ENCODE assay signal across 1 cellular context in genomic region chr16:23148513-23149266, GRCh38.
TF ChIP-seq lines count a peak whose summit lies in the region.

No MANE protein-coding gene starts in this region.

TF ChIP-seq in HepG2, 621 proteins besides CTCF, POLR2A, EP300 and RAD21 (continued from another document and continues in another):
- peak; percentile 92 for TF ChIP-seq YEATS4 (CRISPR knock-in tag; IDR thresholded peaks at IDR 0.05; ENCODE audit: borderline replicate concordance)
- TF ChIP-seq NR1H2 (CRISPR knock-in tag; IDR thresholded peaks at IDR 0.05; ENCODE audit: borderline replicate concordance, low read depth) = peak; percentile 66
- TF ChIP-seq, protein P1, sequence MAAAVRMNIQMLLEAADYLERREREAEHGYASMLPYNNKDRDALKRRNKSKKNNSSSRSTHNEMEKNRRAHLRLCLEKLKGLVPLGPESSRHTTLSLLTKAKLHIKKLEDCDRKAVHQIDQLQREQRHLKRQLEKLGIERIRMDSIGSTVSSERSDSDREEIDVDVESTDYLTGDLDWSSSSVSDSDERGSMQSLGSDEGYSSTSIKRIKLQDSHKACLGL (CRISPR knock-in tag; IDR thresholded peaks at IDR 0.05) = peak; percentile 92
- TF ChIP-seq, protein P2, sequence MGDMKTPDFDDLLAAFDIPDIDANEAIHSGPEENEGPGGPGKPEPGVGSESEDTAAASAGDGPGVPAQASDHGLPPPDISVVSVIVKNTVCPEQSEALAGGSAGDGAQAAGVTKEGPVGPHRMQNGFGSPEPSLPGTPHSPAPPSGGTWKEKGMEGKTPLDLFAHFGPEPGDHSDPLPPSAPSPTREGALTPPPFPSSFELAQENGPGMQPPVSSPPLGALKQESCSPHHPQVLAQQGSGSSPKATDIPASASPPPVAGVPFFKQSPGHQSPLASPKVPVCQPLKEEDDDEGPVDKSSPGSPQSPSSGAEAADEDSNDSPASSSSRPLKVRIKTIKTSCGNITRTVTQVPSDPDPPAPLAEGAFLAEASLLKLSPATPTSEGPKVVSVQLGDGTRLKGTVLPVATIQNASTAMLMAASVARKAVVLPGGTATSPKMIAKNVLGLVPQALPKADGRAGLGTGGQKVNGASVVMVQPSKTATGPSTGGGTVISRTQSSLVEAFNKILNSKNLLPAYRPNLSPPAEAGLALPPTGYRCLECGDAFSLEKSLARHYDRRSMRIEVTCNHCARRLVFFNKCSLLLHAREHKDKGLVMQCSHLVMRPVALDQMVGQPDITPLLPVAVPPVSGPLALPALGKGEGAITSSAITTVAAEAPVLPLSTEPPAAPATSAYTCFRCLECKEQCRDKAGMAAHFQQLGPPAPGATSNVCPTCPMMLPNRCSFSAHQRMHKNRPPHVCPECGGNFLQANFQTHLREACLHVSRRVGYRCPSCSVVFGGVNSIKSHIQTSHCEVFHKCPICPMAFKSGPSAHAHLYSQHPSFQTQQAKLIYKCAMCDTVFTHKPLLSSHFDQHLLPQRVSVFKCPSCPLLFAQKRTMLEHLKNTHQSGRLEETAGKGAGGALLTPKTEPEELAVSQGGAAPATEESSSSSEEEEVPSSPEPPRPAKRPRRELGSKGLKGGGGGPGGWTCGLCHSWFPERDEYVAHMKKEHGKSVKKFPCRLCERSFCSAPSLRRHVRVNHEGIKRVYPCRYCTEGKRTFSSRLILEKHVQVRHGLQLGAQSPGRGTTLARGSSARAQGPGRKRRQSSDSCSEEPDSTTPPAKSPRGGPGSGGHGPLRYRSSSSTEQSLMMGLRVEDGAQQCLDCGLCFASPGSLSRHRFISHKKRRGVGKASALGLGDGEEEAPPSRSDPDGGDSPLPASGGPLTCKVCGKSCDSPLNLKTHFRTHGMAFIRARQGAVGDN (CRISPR knock-in tag; IDR thresholded peaks at IDR 0.05) = peak; percentile 90
- TF ChIP-seq U2AF1 (optimal IDR thresholded peaks at IDR 0.05; ENCODE audit: low read depth, low read length) = no peak
- TF ChIP-seq, protein P3, sequence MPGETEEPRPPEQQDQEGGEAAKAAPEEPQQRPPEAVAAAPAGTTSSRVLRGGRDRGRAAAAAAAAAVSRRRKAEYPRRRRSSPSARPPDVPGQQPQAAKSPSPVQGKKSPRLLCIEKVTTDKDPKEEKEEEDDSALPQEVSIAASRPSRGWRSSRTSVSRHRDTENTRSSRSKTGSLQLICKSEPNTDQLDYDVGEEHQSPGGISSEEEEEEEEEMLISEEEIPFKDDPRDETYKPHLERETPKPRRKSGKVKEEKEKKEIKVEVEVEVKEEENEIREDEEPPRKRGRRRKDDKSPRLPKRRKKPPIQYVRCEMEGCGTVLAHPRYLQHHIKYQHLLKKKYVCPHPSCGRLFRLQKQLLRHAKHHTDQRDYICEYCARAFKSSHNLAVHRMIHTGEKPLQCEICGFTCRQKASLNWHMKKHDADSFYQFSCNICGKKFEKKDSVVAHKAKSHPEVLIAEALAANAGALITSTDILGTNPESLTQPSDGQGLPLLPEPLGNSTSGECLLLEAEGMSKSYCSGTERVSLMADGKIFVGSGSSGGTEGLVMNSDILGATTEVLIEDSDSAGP (CRISPR knock-in tag; IDR thresholded peaks at IDR 0.05; ENCODE audit: borderline replicate concordance) = peak; percentile 77; the same call in 1 of the 2 replicates
- peak; percentile 83 for TF ChIP-seq ZNF780A (CRISPR knock-in tag; IDR thresholded peaks at IDR 0.05)
- TF ChIP-seq ZNF543 (CRISPR knock-in tag; IDR thresholded peaks at IDR 0.05) = peak; percentile 32; the same call in 1 of the 2 replicates
- peak; percentile 32; the same call in 1 of the 2 replicates for TF ChIP-seq ZNF205 (CRISPR knock-in tag; IDR thresholded peaks at IDR 0.05)
- TF ChIP-seq, protein P4, sequence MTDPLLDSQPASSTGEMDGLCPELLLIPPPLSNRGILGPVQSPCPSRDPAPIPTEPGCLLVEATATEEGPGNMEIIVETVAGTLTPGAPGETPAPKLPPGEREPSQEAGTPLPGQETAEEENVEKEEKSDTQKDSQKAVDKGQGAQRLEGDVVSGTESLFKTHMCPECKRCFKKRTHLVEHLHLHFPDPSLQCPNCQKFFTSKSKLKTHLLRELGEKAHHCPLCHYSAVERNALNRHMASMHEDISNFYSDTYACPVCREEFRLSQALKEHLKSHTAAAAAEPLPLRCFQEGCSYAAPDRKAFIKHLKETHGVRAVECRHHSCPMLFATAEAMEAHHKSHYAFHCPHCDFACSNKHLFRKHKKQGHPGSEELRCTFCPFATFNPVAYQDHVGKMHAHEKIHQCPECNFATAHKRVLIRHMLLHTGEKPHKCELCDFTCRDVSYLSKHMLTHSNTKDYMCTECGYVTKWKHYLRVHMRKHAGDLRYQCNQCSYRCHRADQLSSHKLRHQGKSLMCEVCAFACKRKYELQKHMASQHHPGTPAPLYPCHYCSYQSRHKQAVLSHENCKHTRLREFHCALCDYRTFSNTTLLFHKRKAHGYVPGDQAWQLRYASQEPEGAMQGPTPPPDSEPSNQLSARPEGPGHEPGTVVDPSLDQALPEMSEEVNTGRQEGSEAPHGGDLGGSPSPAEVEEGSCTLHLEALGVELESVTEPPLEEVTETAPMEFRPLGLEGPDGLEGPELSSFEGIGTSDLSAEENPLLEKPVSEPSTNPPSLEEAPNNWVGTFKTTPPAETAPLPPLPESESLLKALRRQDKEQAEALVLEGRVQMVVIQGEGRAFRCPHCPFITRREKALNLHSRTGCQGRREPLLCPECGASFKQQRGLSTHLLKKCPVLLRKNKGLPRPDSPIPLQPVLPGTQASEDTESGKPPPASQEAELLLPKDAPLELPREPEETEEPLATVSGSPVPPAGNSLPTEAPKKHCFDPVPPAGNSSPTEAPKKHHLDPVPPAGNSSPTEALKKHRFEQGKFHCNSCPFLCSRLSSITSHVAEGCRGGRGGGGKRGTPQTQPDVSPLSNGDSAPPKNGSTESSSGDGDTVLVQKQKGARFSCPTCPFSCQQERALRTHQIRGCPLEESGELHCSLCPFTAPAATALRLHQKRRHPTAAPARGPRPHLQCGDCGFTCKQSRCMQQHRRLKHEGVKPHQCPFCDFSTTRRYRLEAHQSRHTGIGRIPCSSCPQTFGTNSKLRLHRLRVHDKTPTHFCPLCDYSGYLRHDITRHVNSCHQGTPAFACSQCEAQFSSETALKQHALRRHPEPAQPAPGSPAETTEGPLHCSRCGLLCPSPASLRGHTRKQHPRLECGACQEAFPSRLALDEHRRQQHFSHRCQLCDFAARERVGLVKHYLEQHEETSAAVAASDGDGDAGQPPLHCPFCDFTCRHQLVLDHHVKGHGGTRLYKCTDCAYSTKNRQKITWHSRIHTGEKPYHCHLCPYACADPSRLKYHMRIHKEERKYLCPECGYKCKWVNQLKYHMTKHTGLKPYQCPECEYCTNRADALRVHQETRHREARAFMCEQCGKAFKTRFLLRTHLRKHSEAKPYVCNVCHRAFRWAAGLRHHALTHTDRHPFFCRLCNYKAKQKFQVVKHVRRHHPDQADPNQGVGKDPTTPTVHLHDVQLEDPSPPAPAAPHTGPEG (CRISPR knock-in tag; IDR thresholded peaks at IDR 0.05) = peak; percentile 86; the same call in 1 of the 2 replicates
- peak; percentile 89; the same call in 1 of the 2 replicates for TF ChIP-seq ZNF879 (CRISPR knock-in tag; IDR thresholded peaks at IDR 0.05)
- no peak for TF ChIP-seq RFXANK (CRISPR knock-in tag; IDR thresholded peaks at IDR 0.05)
- peak; percentile 92; the same call in 1 of the 2 replicates for TF ChIP-seq ISX (CRISPR knock-in tag; conservative IDR thresholded peaks at IDR 0.05)
- TF ChIP-seq GABPB1 (CRISPR knock-in tag; IDR thresholded peaks at IDR 0.05) = peak; percentile 70; the same call in 1 of the 2 replicates
- peak; percentile 51 for TF ChIP-seq HNRNPK (IDR thresholded peaks at IDR 0.05; ENCODE audit: low read depth, low read length, poor library complexity, severe bottlenecking)
- peak; percentile 51; the same call in 1 of the 2 replicates for TF ChIP-seq ERF (CRISPR knock-in tag; IDR thresholded peaks at IDR 0.05)
- peak; percentile 90; the same call in 1 of the 2 replicates for TF ChIP-seq MXD3 (CRISPR knock-in tag; IDR thresholded peaks at IDR 0.05)
- TF ChIP-seq UBTF (CRISPR knock-in tag; IDR thresholded peaks at IDR 0.05) = peak; percentile 90; the same call in 1 of the 2 replicates
- TF ChIP-seq ZBTB3 (CRISPR knock-in tag; IDR thresholded peaks at IDR 0.05; ENCODE audit: borderline replicate concordance, low read depth) = no peak
- TF ChIP-seq, protein P5, sequence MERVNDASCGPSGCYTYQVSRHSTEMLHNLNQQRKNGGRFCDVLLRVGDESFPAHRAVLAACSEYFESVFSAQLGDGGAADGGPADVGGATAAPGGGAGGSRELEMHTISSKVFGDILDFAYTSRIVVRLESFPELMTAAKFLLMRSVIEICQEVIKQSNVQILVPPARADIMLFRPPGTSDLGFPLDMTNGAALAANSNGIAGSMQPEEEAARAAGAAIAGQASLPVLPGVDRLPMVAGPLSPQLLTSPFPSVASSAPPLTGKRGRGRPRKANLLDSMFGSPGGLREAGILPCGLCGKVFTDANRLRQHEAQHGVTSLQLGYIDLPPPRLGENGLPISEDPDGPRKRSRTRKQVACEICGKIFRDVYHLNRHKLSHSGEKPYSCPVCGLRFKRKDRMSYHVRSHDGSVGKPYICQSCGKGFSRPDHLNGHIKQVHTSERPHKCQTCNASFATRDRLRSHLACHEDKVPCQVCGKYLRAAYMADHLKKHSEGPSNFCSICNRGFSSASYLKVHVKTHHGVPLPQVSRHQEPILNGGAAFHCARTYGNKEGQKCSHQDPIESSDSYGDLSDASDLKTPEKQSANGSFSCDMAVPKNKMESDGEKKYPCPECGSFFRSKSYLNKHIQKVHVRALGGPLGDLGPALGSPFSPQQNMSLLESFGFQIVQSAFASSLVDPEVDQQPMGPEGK (CRISPR knock-in tag; IDR thresholded peaks at IDR 0.05) = peak; percentile 36
- TF ChIP-seq TCF12 (IDR thresholded peaks at IDR 0.05) = no peak
- peak; percentile 81; the same call in 1 of the 2 replicates for TF ChIP-seq TCF12 (CRISPR knock-in tag; IDR thresholded peaks at IDR 0.05)
- TF ChIP-seq TEF (CRISPR knock-in tag; IDR thresholded peaks at IDR 0.05) = no peak
- TF ChIP-seq CBX1 (IDR thresholded peaks at IDR 0.05; ENCODE audit: low read depth) = peak; percentile 59
- TF ChIP-seq, protein P6, sequence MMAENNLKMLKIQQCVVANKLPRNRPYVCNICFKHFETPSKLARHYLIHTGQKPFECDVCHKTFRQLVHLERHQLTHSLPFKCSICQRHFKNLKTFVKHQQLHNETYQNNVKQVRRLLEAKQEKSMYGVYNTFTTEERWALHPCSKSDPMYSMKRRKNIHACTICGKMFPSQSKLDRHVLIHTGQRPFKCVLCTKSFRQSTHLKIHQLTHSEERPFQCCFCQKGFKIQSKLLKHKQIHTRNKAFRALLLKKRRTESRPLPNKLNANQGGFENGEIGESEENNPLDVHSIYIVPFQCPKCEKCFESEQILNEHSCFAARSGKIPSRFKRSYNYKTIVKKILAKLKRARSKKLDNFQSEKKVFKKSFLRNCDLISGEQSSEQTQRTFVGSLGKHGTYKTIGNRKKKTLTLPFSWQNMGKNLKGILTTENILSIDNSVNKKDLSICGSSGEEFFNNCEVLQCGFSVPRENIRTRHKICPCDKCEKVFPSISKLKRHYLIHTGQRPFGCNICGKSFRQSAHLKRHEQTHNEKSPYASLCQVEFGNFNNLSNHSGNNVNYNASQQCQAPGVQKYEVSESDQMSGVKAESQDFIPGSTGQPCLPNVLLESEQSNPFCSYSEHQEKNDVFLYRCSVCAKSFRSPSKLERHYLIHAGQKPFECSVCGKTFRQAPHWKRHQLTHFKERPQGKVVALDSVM (CRISPR knock-in tag; IDR thresholded peaks at IDR 0.05) = no peak
- TF ChIP-seq ZNF784 (CRISPR knock-in tag; IDR thresholded peaks at IDR 0.05; ENCODE audit: borderline replicate concordance) = 0 out of 2 replicates have a peak, but pooled peaks have one; percentile 71
